Comparison of ENCODE assay signal across 30 cellular contexts in the genomic region with DNA sequence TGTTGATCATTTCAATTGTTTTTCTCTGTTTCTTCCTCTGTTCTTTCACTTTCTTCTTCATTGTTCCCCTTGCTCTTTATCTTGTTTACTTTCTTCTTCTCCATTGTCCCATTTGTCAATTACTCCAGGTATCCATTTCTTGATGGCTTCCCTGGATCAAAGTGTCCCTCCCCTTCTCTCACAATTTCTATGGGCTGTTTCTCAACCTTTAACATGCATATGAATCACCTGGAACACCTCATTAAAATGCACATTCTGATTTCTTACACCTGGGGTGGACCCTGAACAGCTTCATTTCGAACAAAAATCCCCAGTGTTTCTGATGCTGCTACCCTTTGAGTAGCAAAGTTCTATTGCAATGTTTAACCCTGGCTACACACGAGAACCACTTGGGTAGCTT.
"Had no signal": no experiment of that assay in that cellular context is flagged by ENCODE, and none has a peak within 500 bp of the region (broad histone marks: within the 10 kb centered on the region; RNA-seq: fewer than 3 reads in every experiment).

No MANE protein-coding gene starts in this region.

- H3K9me3 ChIP-seq: lower lobe of right lung, mucosa of descending colon, neutrophil, sigmoid colon, thoracic aorta had no signal

- H3K27ac ChIP-seq: left lung, lower lobe of right lung, neutrophil, sigmoid colon, thoracic aorta had no signal

- ATAC-seq: activated CD8-positive, alpha-beta T cell treated with anti-CD3 and anti-CD28 coated beads for 36 hours; activated naive CD8-positive, alpha-beta T cell treated with anti-CD3 and anti-CD28 coated beads, Interleukin-2, amount 50 U/mL, for 24 hours; activated T-cell treated with anti-CD3 and anti-CD28 coated beads, Interleukin-2, amount 50 U/mL, for 4 hours; effector memory CD8-positive, alpha-beta T cell; esophagus mucosa; left lung; lower lobe of right lung; mucosa of descending colon; stimulated activated effector memory CD8-positive, alpha-beta T cell treated with anti-CD3 and anti-CD28 coated beads, Interleukin-12 subunit alpha, Interleukin-12 subunit beta, amount 100 ng/mL, for 72 hours; T-helper 17 cell had no signal

- H3K27me3 ChIP-seq: left lung, neutrophil, sigmoid colon had no signal

- H3K4me1 ChIP-seq: left lung, lower lobe of right lung, sigmoid colon had no signal

- H3K27me3 Mint-ChIP-seq: activated B cell treated with CpG ODN at 0.5 μM for 24 hours; activated CD8-positive, alpha-beta T cell treated with anti-CD3 and anti-CD28 coated beads for 36 hours; activated naive CD4-positive, alpha-beta T cell treated with anti-CD3 and anti-CD28 coated beads, Interleukin-2, amount 50 U/mL, for 24 hours; activated naive CD8-positive, alpha-beta T cell treated with anti-CD3 and anti-CD28 coated beads, Interleukin-2, amount 50 U/mL, for 24 hours; effector memory CD8-positive, alpha-beta T cell; stimulated activated naive CD8-positive, alpha-beta T cell treated with anti-CD3 and anti-CD28 coated beads, Interleukin-15, Interleukin-2, amounts not matched to agents 100 ng/mL and 50 ng/mL, for 24 hours; T-helper 17 cell had no signal

- H3K36me3 ChIP-seq: left lung, lower lobe of right lung, neutrophil, sigmoid colon, thoracic aorta had no signal

- H3K27ac Mint-ChIP-seq: activated B cell treated with CpG ODN at 0.5 μM for 24 hours; activated CD8-positive, alpha-beta T cell treated with anti-CD3 and anti-CD28 coated beads for 36 hours; activated naive CD4-positive, alpha-beta T cell treated with anti-CD3 and anti-CD28 coated beads, Interleukin-2, amount 50 U/mL, for 24 hours; activated naive CD8-positive, alpha-beta T cell treated with anti-CD3 and anti-CD28 coated beads, Interleukin-2, amount 50 U/mL, for 24 hours; activated T-helper 2 cell treated with anti-CD3 and anti-CD28 coated beads, Interferon-gamma antibody, Interleukin-2, Interleukin-4, amounts not matched to agents 10 μg/mL and 5 μg/mL and 100 μg/mL, durations not matched to agents 14 hours and 24 hours and 36 hours; effector memory CD8-positive, alpha-beta T cell; nephron; stimulated activated effector memory CD8-positive, alpha-beta T cell treated with anti-CD3 and anti-CD28 coated beads, Interleukin-12 subunit alpha, Interleukin-12 subunit beta, amount 100 ng/mL, for 72 hours; stimulated activated naive CD8-positive, alpha-beta T cell treated with anti-CD3 and anti-CD28 coated beads, Interleukin-15, Interleukin-2, amounts not matched to agents 100 ng/mL and 50 ng/mL, for 24 hours; T-helper 17 cell had no signal

- DNase-seq: activated B cell treated with CpG ODN at 0.5 μM for 24 hours; activated CD4-positive, alpha-beta T cell treated with anti-CD3 and anti-CD28 coated beads, Interleukin-2, amount 50 U/mL, for 1 hour; activated CD8-positive, alpha-beta T cell treated with anti-CD3 and anti-CD28 coated beads for 36 hours; activated naive CD8-positive, alpha-beta T cell treated with anti-CD3 and anti-CD28 coated beads, Interleukin-2, amount 50 U/mL, for 24 hours; activated T-cell treated with anti-CD3 and anti-CD28 coated beads, Interleukin-2, amount 50 U/mL, for 4 hours; amygdala; caudate nucleus; cortex of kidney; effector memory CD8-positive, alpha-beta T cell; foreskin fibroblast; head of caudate nucleus; hypothalamus; left lung; lower lobe of right lung; mesenchymal stem cell; mucosa of descending colon; sigmoid colon; small intestine; stimulated activated CD4-positive, alpha-beta T cell treated with anti-CD3 and anti-CD28 coated beads, Interleukin-4, amount 100 ng/mL, for 24 hours; T-helper 17 cell; T1000; trophoblast cell had no signal

- H3K9me3 Mint-ChIP-seq: activated B cell treated with CpG ODN at 0.5 μM for 24 hours; activated CD8-positive, alpha-beta T cell treated with anti-CD3 and anti-CD28 coated beads for 36 hours; activated naive CD4-positive, alpha-beta T cell treated with anti-CD3 and anti-CD28 coated beads, Interleukin-2, amount 50 U/mL, for 24 hours; activated naive CD8-positive, alpha-beta T cell treated with anti-CD3 and anti-CD28 coated beads, Interleukin-2, amount 50 U/mL, for 24 hours; activated T-cell treated with anti-CD3 and anti-CD28 coated beads, Interleukin-2, amount 50 U/mL, for 4 hours; nephron had no signal

- H3K4me3 ChIP-seq: left lung, lower lobe of right lung, mucosa of descending colon, sigmoid colon, thoracic aorta had no signal

- H3K4me3 Mint-ChIP-seq: activated B cell treated with CpG ODN at 0.5 μM for 24 hours; activated CD8-positive, alpha-beta T cell treated with anti-CD3 and anti-CD28 coated beads for 36 hours; activated naive CD4-positive, alpha-beta T cell treated with anti-CD3 and anti-CD28 coated beads, Interleukin-2, amount 50 U/mL, for 24 hours; activated naive CD8-positive, alpha-beta T cell treated with anti-CD3 and anti-CD28 coated beads, Interleukin-2, amount 50 U/mL, for 24 hours; activated T-cell treated with anti-CD3 and anti-CD28 coated beads, Interleukin-2, amount 50 U/mL, for 4 hours; effector memory CD8-positive, alpha-beta T cell; nephron; stimulated activated effector memory CD8-positive, alpha-beta T cell treated with anti-CD3 and anti-CD28 coated beads, Interleukin-12 subunit alpha, Interleukin-12 subunit beta, amount 100 ng/mL, for 72 hours; stimulated activated naive CD8-positive, alpha-beta T cell treated with anti-CD3 and anti-CD28 coated beads, Interleukin-15, Interleukin-2, amounts not matched to agents 100 ng/mL and 50 ng/mL, for 24 hours; T-helper 17 cell had no signal

- H3K36me3 Mint-ChIP-seq: activated naive CD4-positive, alpha-beta T cell treated with anti-CD3 and anti-CD28 coated beads, Interleukin-2, amount 50 U/mL, for 24 hours; stimulated activated effector memory CD8-positive, alpha-beta T cell treated with anti-CD3 and anti-CD28 coated beads, Interleukin-12 subunit alpha, Interleukin-12 subunit beta, amount 100 ng/mL, for 72 hours had no signal

- H3K4me1 Mint-ChIP-seq: activated B cell treated with CpG ODN at 0.5 μM for 24 hours; activated naive CD4-positive, alpha-beta T cell treated with anti-CD3 and anti-CD28 coated beads, Interleukin-2, amount 50 U/mL, for 24 hours; activated naive CD8-positive, alpha-beta T cell treated with anti-CD3 and anti-CD28 coated beads, Interleukin-2, amount 50 U/mL, for 24 hours; nephron; stimulated activated effector memory CD8-positive, alpha-beta T cell treated with anti-CD3 and anti-CD28 coated beads, Interleukin-12 subunit alpha, Interleukin-12 subunit beta, amount 100 ng/mL, for 72 hours; T-helper 17 cell had no signal
